ENCODE assay signal across 25 cellular contexts in the genomic region with DNA sequence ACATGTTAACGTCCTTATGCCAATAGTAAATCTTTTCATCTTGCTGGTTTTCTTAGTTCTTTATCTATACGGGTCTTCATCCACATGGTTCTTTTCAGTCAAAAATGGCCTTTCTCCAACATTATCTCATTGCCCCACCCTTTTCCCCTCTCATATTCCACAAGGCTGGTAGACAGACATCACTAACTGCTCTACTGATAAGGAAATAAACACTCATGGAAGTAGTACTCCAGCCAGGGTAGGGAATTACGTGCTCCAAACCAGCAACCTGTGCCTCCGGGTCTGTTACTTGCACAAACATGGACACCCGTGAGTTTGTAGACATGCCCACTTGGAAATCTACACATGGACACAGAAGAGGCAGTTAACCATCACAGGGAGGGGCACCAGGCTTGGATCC.
A peak's percentile ranks its signal among the peaks of the same experiment; 100 is the strongest.
DNase-seq lines count a peak whose midpoint lies in the region; ATAC-seq and TF ChIP-seq lines count a peak whose summit lies in the region.
"Had no signal": no experiment of that assay in that cellular context is flagged by ENCODE, and none has a peak within 500 bp of the region (broad histone marks: within the 10 kb centered on the region; RNA-seq: fewer than 3 reads in every experiment).

No MANE protein-coding gene starts in this region.

- H3K27ac ChIP-seq in psoas muscle (no peak overlapping the region), upper lobe of right lung (no peak overlapping the region)
- H3K27ac ChIP-seq: 22Rv1 had no signal

- peak overlapping the region; percentile 0 for H3K4me3 ChIP-seq in psoas muscle
- H3K4me3 ChIP-seq in upper lobe of right lung, result no peak overlapping the region
- H3K4me3 ChIP-seq: heart right ventricle, tibial nerve had no signal

- 40 to 66% (median 41%) methylated on average over 5 of the region's 5 CpGs for WGBS in psoas muscle, 3 donors

- ATAC-seq in psoas muscle, result no peak
- ATAC-seq in upper lobe of right lung, result peak; percentile 22
- no peak for ATAC-seq in GM21528 (IDR thresholded peaks at IDR 0.05; ENCODE audit: low FRiP score, unreplicated experiment)
- ATAC-seq: natural killer cell treated with Interleukin-12 subunit alpha and Interleukin-12 subunit beta and Interleukin-15 and Interleukin-18, amount 100 ng/mL, for 72 hours; WTC11 had no signal

- H3K27ac Mint-ChIP-seq in glutamatergic neuron (ENCODE audit: unreplicated experiment), result peak overlapping the region; percentile 45
- H3K27ac Mint-ChIP-seq: activated CD4-positive, alpha-beta memory T cell treated with anti-CD3 and anti-CD28 coated beads for 36 hours; memory B cell; natural killer cell treated with Interleukin-12 subunit alpha and Interleukin-12 subunit beta and Interleukin-15 and Interleukin-18, amount 100 ng/mL, for 72 hours; progenitor cell of endocrine pancreas; WTC11 had no signal

- intact Hi-C loops in psoas muscle (cut with DNase I) (no loop called here), upper lobe of right lung (cut with DNase I) (no loop called here)

- H3K4me1 ChIP-seq in psoas muscle (peaks cover 4% of the 10 kb centered on the region), upper lobe of right lung (peaks cover 4% of the 10 kb centered on the region)

- H3K4me1 Mint-ChIP-seq in glutamatergic neuron (ENCODE audit: low read depth, unreplicated experiment), result peaks cover 27% of the 10 kb centered on the region

- H3K4me3 Mint-ChIP-seq in glutamatergic neuron (ENCODE audit: unreplicated experiment), result no peak overlapping the region
- H3K4me3 Mint-ChIP-seq: activated CD4-positive, alpha-beta memory T cell treated with anti-CD3 and anti-CD28 coated beads for 36 hours; memory B cell; natural killer cell treated with Interleukin-12 subunit alpha and Interleukin-12 subunit beta and Interleukin-15 and Interleukin-18, amount 100 ng/mL, for 72 hours; WTC11 had no signal

- H3K27me3 Mint-ChIP-seq in glutamatergic neuron (ENCODE audit: unreplicated experiment), result peaks cover 2% of the 10 kb centered on the region
- H3K27me3 Mint-ChIP-seq: activated CD4-positive, alpha-beta memory T cell treated with anti-CD3 and anti-CD28 coated beads for 36 hours; memory B cell; natural killer cell treated with Interleukin-12 subunit alpha and Interleukin-12 subunit beta and Interleukin-15 and Interleukin-18, amount 100 ng/mL, for 72 hours; progenitor cell of endocrine pancreas had no signal

- TF ChIP-seq CTCF in glutamatergic neuron (IDR thresholded peaks at IDR 0.05; ENCODE audit: partially characterized antibody, unreplicated experiment), result no peak
- TF ChIP-seq CTCF in psoas muscle (IDR thresholded peaks at IDR 0.05), result no peak
- no peak for TF ChIP-seq CTCF in upper lobe of right lung (IDR thresholded peaks at IDR 0.05)

- H3K36me3 ChIP-seq in psoas muscle (ENCODE audit: insufficient read depth in 1 of 2, low read depth in 1 of 2) (no peaks in the 10 kb centered on the region), upper lobe of right lung (no peaks in the 10 kb centered on the region)
- H3K36me3 ChIP-seq: heart right ventricle, tibial nerve had no signal

- no peaks in the 10 kb centered on the region for H3K36me3 Mint-ChIP-seq in glutamatergic neuron (ENCODE audit: unreplicated experiment)
- H3K36me3 Mint-ChIP-seq: activated CD4-positive, alpha-beta memory T cell treated with anti-CD3 and anti-CD28 coated beads for 36 hours; natural killer cell treated with Interleukin-12 subunit alpha and Interleukin-12 subunit beta and Interleukin-15 and Interleukin-18, amount 100 ng/mL, for 72 hours; WTC11 had no signal

- in situ Hi-C loops in KBM-7 (cut with MboI; ENCODE audit: low pct_unique_long_range_greater_than_20kb, low sequenced_read_pairs), result no loop called here

- peaks cover 4% of the 10 kb centered on the region for H3K9me3 Mint-ChIP-seq in glutamatergic neuron (ENCODE audit: unreplicated experiment)
- H3K9me3 Mint-ChIP-seq: activated CD4-positive, alpha-beta memory T cell treated with anti-CD3 and anti-CD28 coated beads for 36 hours; memory B cell; natural killer cell treated with Interleukin-12 subunit alpha and Interleukin-12 subunit beta and Interleukin-15 and Interleukin-18, amount 100 ng/mL, for 72 hours; WTC11 had no signal

- H3K27me3 ChIP-seq in psoas muscle (ENCODE audit: insufficient read depth in 3 of 3, low read length in 2 of 3) (no peaks in the 10 kb centered on the region), upper lobe of right lung (no peaks in the 10 kb centered on the region)
- H3K27me3 ChIP-seq: heart right ventricle, tibial nerve had no signal

- DNase-seq in NCI-H2171 treated with DMSO at 0.1 percent for 48 hours (lab: John Stamatoyannopoulos, UW) (peak; percentile 41), NCI-H2171 (lab: John Stamatoyannopoulos, UW) (no peak), glutamatergic neuron (no peak), psoas muscle (no peak), upper lobe of right lung (no peak), HuH-7.5 (ENCODE audit: low spot score) (no peak), KBM-7 (no peak)
- DNase-seq: activated CD4-positive, alpha-beta memory T cell treated with anti-CD3 and anti-CD28 coated beads for 36 hours; activated naive CD4-positive, alpha-beta T cell; activated T-cell treated with anti-CD3 and anti-CD28 coated beads for 4 hours; AML-193; EL; GOT3; NCI-H1105; NCI-H526 treated with DMSO at 0.1 percent for 48 hours; SHP77 treated with DMSO at 0.1 percent for 48 hours; stimulated activated CD4-positive, alpha-beta T cell treated with anti-CD3 and anti-CD28 coated beads, Interleukin-15, amount 100 ng/mL, for 24 hours had no signal

- H3K9me3 ChIP-seq in psoas muscle (no peaks in the 10 kb centered on the region), upper lobe of right lung (no peaks in the 10 kb centered on the region)
- H3K9me3 ChIP-seq: heart right ventricle, tibial nerve had no signal
